Comparison of ENCODE assay signal across 15 cellular contexts in genomic region chr2:74223941-74224770, GRCh38. TPM values are rescaled to one million over a fixed set of nuclear protein-coding genes. Genes with fewer than 3 reads are reported as not detected.
A peak's percentile ranks its signal among the peaks of the same experiment; 100 is the strongest.
DNase-seq lines count a peak whose midpoint lies in the region; ATAC-seq, FAIRE-seq and TF ChIP-seq lines count a peak whose summit lies in the region.
"Had no signal": no experiment of that assay in that cellular context is flagged by ENCODE, and none has a peak within 500 bp of the region (broad histone marks: within the 10 kb centered on the region; RNA-seq: fewer than 3 reads in every experiment).

No MANE protein-coding gene starts in this region.

- no peaks in the 10 kb centered on the region for H3K9me3 Mint-ChIP-seq in endodermal cell
- H3K9me3 Mint-ChIP-seq: brain had no signal

- intact Hi-C loops in left ventricle myocardium inferior (cut with micrococcal nuclease) (no loop called here), right cardiac atrium (cut with DNase I) (no loop called here), lower leg skin (cut with DNase I; ENCODE audit: low total_unique reads) (no loop called here)

- H3K27ac ChIP-seq in left ventricle myocardium inferior (replicated peaks) (peak overlapping the region; percentile 5), right cardiac atrium (ENCODE audit: low read length) (no peak overlapping the region), SK-N-MC (0 out of 2 replicates have a peak overlapping the region, but pooled peaks have one; percentile 53), endodermal cell (ENCODE audit: low read depth, low read length) (no peak overlapping the region)

- WGBS in right cardiac atrium, result 94% methylated on average over 8 of the region's 8 CpGs
- 96 to 97% methylated on average over 6 to 8 of the region's 8 CpGs for WGBS in endodermal cell (ENCODE audit: insufficient coverage in 1 of 2, insufficient read length in 1 of 2), 2 experiments
- 94 to 95% methylated on average over 8 of the region's 8 CpGs for WGBS in lower leg skin, 2 donors

- H3K27ac Mint-ChIP-seq in endodermal cell, result no peak overlapping the region

- H3K36me3 ChIP-seq in left ventricle myocardium inferior (peaks cover 5% of the 10 kb centered on the region), SK-N-MC (ENCODE audit: insufficient read depth, low read length) (peaks cover 7% of the 10 kb centered on the region; the same call in 1 of the 2 replicates), endodermal cell (ENCODE audit: control insufficient read depth, insufficient read depth, low read length) (peaks cover 24% of the 10 kb centered on the region)

- no peak for TF ChIP-seq CTCF in left ventricle myocardium inferior (IDR thresholded peaks at IDR 0.05; ENCODE audit: borderline replicate concordance)
- TF ChIP-seq CTCF in endodermal cell (conservative IDR thresholded peaks at IDR 0.05), result no peak
- TF ChIP-seq CTCF in lower leg skin (IDR thresholded peaks at IDR 0.05), result no peak

- peaks cover 16% of the 10 kb centered on the region for H3K36me3 Mint-ChIP-seq in endodermal cell (ENCODE audit: low read depth)

- peak; percentile 30 for FAIRE-seq in urothelium cell line (lab: Jason Lieb, UNC)
- FAIRE-seq: small intestine had no signal

- H3K4me1 Mint-ChIP-seq in endodermal cell, result no peaks in the 10 kb centered on the region

- ATAC-seq in right cardiac atrium, result no peak
- ATAC-seq in GM18873 (IDR thresholded peaks at IDR 0.05; ENCODE audit: low FRiP score, unreplicated experiment), result no peak

- H3K27me3 Mint-ChIP-seq in endodermal cell (ENCODE audit: insufficient read depth), result no peaks in the 10 kb centered on the region

- H3K27me3 ChIP-seq in left ventricle myocardium inferior (ENCODE audit: low read depth) (no peaks in the 10 kb centered on the region), right cardiac atrium (ENCODE audit: control insufficient read depth, insufficient read depth) (no peaks in the 10 kb centered on the region), endodermal cell (ENCODE audit: control insufficient read depth, insufficient read depth, low read length, poor library complexity, severe bottlenecking) (no peaks in the 10 kb centered on the region)

- peaks cover 25% of the 10 kb centered on the region for H3K4me1 ChIP-seq in left ventricle myocardium inferior
- H3K4me1 ChIP-seq in right cardiac atrium (ENCODE audit: control insufficient read depth, insufficient read depth, low read length), result no peaks in the 10 kb centered on the region
- H3K4me1 ChIP-seq in endodermal cell (ENCODE audit: control insufficient read depth, insufficient read depth, low read length), result no peaks in the 10 kb centered on the region

- H3K4me3 ChIP-seq in left ventricle myocardium inferior (no peak overlapping the region), right cardiac atrium (ENCODE audit: low read length) (no peak overlapping the region), SK-N-MC (no peak overlapping the region), endodermal cell (ENCODE audit: low read length) (no peak overlapping the region), lower leg skin (ENCODE audit: low read depth, poor library complexity, severe bottlenecking) (no peak overlapping the region)

- no peak overlapping the region for H3K9ac ChIP-seq in SK-N-MC (ENCODE audit: insufficient read length)
- no peak overlapping the region for H3K9ac ChIP-seq in endodermal cell (ENCODE audit: extremely low read depth, low read length, poor library complexity, severe bottlenecking)

- DNase-seq in left ventricle myocardium inferior (no peak), right cardiac atrium (no peak), SK-N-MC (ENCODE audit: low read depth, low spot score) (no peak), endodermal cell (peak; percentile 52), urothelium cell line (ENCODE audit: low spot score) (no peak), lower leg skin (ENCODE audit: low spot score in 2 of 2) (no peak), OCI-M2 (lab: John Stamatoyannopoulos, UW; ENCODE audit: unreplicated experiment) (no peak)
- DNase-seq: activated CD4-positive, alpha-beta T cell treated with anti-CD3 and anti-CD28 coated beads for 48 hours; activated effector memory CD4-positive, alpha-beta T cell treated with anti-CD3 and anti-CD28 coated beads, Interleukin-2, amount 50 U/mL, for 16 hours; DMS153; mesendoderm; NCI-H2029 treated with DMSO at 0.1 percent for 48 hours; small intestine had no signal

- H3K9me3 ChIP-seq in left ventricle myocardium inferior (replicated peaks) (no peaks in the 10 kb centered on the region), right cardiac atrium (ENCODE audit: control insufficient read depth, low read length) (no peaks in the 10 kb centered on the region), SK-N-MC (ENCODE audit: low read depth, low read length) (no peaks in the 10 kb centered on the region), endodermal cell (ENCODE audit: control insufficient read depth, low read length) (no peaks in the 10 kb centered on the region)

- no peak for TF ChIP-seq POLR2A in lower leg skin (IDR thresholded peaks at IDR 0.05)

- no peak overlapping the region for H3K4me3 Mint-ChIP-seq in endodermal cell
- H3K4me3 Mint-ChIP-seq: brain had no signal

RNA-seq across cellular contexts. Expression of gene MTHFD2, which starts 25.7 kb away (rescaled TPM):
- total RNA-seq in left ventricle myocardium inferior (17.8 TPM), right cardiac atrium (10 to 100 TPM in 2 of 4 donors, 1 to 10 TPM in 2; 6.7 to 18.0 (median 9.5) TPM), endodermal cell (10 to 100 TPM; 77.4 to 84.5 TPM), lower leg skin (10 to 100 TPM; 12.5 to 31.8 (median 17.5) TPM)
- polyA plus RNA-seq in right cardiac atrium, result 8.7 TPM
- 104 TPM for polyA plus RNA-seq in endodermal cell (2013, experiment 1 of 2)
- polyA plus RNA-seq in endodermal cell (2013, experiment 2 of 2), result 72.4 TPM

RNA-seq across cellular contexts. Expression of gene MOB1A, which starts 45.5 kb away (rescaled TPM):
- total RNA-seq in left ventricle myocardium inferior, result 54.9 TPM
- 10 to 100 TPM; 54.6 to 78.3 (median 62.8) TPM for total RNA-seq in right cardiac atrium
- 24.8 TPM for polyA plus RNA-seq in right cardiac atrium
- 100 to 1,000 TPM in 1 of 2 donors, 10 to 100 TPM in 1; 92.3 to 125 TPM for total RNA-seq in endodermal cell
- 73.3 TPM for polyA plus RNA-seq in endodermal cell (2013, experiment 1 of 2)
- 70.5 TPM for polyA plus RNA-seq in endodermal cell (2013, experiment 2 of 2)
- 10 to 100 TPM; 62.7 to 90.8 (median 76.6) TPM for total RNA-seq in lower leg skin

Comparison
In these comparisons a context has a peak if more than half of its experiments do, and no peak if none do; other contexts are left out.
1. H3K27ac ChIP-seq: peak in left ventricle myocardium inferior (single experiment) and SK-N-MC (single experiment); none in right cardiac atrium (single experiment) and endodermal cell (single experiment).